ENCODE assay signal across 1 cellular context in the genomic region with DNA sequence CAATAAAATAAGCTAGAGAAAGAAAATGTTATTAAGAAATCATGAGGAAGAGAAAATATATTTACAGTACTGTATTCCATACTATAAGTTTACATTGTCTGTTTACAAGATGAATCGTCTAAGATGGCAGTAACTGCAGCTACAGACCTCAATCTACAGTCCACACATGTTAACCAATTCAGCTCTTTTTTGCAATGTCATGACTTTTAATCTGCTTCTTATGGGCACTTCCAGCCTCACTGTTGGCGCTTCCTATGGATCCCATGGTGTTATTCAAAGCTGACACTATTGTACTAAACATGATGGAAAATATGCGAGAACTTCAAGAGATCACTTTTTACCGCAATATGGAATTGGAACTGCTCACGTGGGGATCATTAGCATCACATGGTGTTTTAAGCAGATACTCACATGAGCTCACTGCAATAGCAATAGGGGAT.
TF ChIP-seq lines count a peak whose summit lies in the region.

No MANE protein-coding gene starts in this region.

TF ChIP-seq in K562, 482 proteins besides CTCF, POLR2A, EP300 and RAD21 (continued from another document and continues in another):
- TF ChIP-seq, protein P1, sequence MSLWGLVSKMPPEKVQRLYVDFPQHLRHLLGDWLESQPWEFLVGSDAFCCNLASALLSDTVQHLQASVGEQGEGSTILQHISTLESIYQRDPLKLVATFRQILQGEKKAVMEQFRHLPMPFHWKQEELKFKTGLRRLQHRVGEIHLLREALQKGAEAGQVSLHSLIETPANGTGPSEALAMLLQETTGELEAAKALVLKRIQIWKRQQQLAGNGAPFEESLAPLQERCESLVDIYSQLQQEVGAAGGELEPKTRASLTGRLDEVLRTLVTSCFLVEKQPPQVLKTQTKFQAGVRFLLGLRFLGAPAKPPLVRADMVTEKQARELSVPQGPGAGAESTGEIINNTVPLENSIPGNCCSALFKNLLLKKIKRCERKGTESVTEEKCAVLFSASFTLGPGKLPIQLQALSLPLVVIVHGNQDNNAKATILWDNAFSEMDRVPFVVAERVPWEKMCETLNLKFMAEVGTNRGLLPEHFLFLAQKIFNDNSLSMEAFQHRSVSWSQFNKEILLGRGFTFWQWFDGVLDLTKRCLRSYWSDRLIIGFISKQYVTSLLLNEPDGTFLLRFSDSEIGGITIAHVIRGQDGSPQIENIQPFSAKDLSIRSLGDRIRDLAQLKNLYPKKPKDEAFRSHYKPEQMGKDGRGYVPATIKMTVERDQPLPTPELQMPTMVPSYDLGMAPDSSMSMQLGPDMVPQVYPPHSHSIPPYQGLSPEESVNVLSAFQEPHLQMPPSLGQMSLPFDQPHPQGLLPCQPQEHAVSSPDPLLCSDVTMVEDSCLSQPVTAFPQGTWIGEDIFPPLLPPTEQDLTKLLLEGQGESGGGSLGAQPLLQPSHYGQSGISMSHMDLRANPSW (CRISPR knock-in tag; IDR thresholded peaks at IDR 0.05), result no peak
- TF ChIP-seq, protein P2, sequence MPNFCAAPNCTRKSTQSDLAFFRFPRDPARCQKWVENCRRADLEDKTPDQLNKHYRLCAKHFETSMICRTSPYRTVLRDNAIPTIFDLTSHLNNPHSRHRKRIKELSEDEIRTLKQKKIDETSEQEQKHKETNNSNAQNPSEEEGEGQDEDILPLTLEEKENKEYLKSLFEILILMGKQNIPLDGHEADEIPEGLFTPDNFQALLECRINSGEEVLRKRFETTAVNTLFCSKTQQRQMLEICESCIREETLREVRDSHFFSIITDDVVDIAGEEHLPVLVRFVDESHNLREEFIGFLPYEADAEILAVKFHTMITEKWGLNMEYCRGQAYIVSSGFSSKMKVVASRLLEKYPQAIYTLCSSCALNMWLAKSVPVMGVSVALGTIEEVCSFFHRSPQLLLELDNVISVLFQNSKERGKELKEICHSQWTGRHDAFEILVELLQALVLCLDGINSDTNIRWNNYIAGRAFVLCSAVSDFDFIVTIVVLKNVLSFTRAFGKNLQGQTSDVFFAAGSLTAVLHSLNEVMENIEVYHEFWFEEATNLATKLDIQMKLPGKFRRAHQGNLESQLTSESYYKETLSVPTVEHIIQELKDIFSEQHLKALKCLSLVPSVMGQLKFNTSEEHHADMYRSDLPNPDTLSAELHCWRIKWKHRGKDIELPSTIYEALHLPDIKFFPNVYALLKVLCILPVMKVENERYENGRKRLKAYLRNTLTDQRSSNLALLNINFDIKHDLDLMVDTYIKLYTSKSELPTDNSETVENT (CRISPR knock-in tag; IDR thresholded peaks at IDR 0.05), result no peak
- TF ChIP-seq, protein P3, sequence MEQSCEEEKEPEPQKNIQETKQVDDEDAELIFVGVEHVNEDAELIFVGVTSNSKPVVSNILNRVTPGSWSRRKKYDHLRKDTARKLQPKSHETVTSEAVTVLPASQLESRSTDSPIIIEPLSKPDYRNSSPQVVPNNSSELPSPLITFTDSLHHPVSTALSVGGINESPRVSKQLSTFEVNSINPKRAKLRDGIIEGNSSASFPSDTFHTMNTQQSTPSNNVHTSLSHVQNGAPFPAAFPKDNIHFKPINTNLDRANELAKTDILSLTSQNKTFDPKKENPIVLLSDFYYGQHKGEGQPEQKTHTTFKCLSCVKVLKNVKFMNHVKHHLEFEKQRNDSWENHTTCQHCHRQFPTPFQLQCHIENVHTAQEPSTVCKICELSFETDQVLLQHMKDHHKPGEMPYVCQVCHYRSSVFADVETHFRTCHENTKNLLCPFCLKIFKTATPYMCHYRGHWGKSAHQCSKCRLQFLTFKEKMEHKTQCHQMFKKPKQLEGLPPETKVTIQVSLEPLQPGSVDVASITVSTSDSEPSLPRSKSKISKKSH (CRISPR knock-in tag; IDR thresholded peaks at IDR 0.05), result no peak
- TF ChIP-seq MCM2 (IDR thresholded peaks at IDR 0.05; ENCODE audit: low read depth) (no peak), SMARCE1 (IDR thresholded peaks at IDR 0.05) (peak; percentile 78), ZNF586 (CRISPR knock-in tag; conservative IDR thresholded peaks at IDR 0.05) (no peak), ARID2 (IDR thresholded peaks at IDR 0.05) (no peak), HDAC2 (IDR thresholded peaks at IDR 0.05) (peak; percentile 60), ZNF146 (CRISPR knock-in tag; IDR thresholded peaks at IDR 0.05; ENCODE audit: unreplicated experiment) (no peak), CHCHD3 (CRISPR knock-in tag; IDR thresholded peaks at IDR 0.05) (no peak), E2F3 (CRISPR knock-in tag; IDR thresholded peaks at IDR 0.05) (no peak), ZNF431 (CRISPR knock-in tag; IDR thresholded peaks at IDR 0.05) (no peak), FOXA1 (IDR thresholded peaks at IDR 0.05; ENCODE audit: borderline replicate concordance) (no peak), SUPT5H (IDR thresholded peaks at IDR 0.05) (no peak), MCM7 (IDR thresholded peaks at IDR 0.05) (no peak), ZNF780A (CRISPR knock-in tag; IDR thresholded peaks at IDR 0.05) (no peak), PRPF4 (IDR thresholded peaks at IDR 0.05; ENCODE audit: insufficient read depth, low read depth, low read length, poor library complexity, severe bottlenecking) (no peak), KLF13 (tag; IDR thresholded peaks at IDR 0.05; ENCODE audit: borderline replicate concordance, low read depth) (no peak), DDX20 (tag; IDR thresholded peaks at IDR 0.05; ENCODE audit: low read depth) (no peak), MEIS2 (IDR thresholded peaks at IDR 0.05; ENCODE audit: partially characterized antibody) (peak; percentile 73), ARID1B (IDR thresholded peaks at IDR 0.05) (peak; percentile 94), LEF1 (IDR thresholded peaks at IDR 0.05) (peak; percentile 86), CHD4 (IDR thresholded peaks at IDR 0.05; ENCODE audit: insufficient read depth, insufficient replicate concordance, low read depth, low read length, poor library complexity, severe bottlenecking) (no peak), CEBPB (tag; IDR thresholded peaks at IDR 0.05) (peak; percentile 50), ZC3H8 (IDR thresholded peaks at IDR 0.05) (no peak), DPF2 (IDR thresholded peaks at IDR 0.05) (peak; percentile 95), ZNF79 (CRISPR knock-in tag; IDR thresholded peaks at IDR 0.05; ENCODE audit: low read depth) (no peak), HDAC3 (IDR thresholded peaks at IDR 0.05; ENCODE audit: borderline replicate concordance, partially characterized antibody) (peak; percentile 62), ZNF354B (CRISPR knock-in tag; IDR thresholded peaks at IDR 0.05) (no peak), NCOA2 (IDR thresholded peaks at IDR 0.05; ENCODE audit: partially characterized antibody in 2 of 2) (peak in 1 of 2 experiments; percentile 7), FOXM1 (IDR thresholded peaks at IDR 0.05; ENCODE audit: low read depth) (peak; percentile 67; the same call in 1 of the 2 replicates), FOXM1 (CRISPR knock-in tag; IDR thresholded peaks at IDR 0.05; ENCODE audit: low read depth) (no peak), SMC3 (conservative IDR thresholded peaks at IDR 0.05; ENCODE audit: insufficient read depth, low read depth, low read length) (no peak), SPI1 (IDR thresholded peaks at IDR 0.05; ENCODE audit: borderline replicate concordance, low read depth, low read length) (no peak), ZNF696 (CRISPR knock-in tag; conservative IDR thresholded peaks at IDR 0.05) (no peak), ZZZ3 (IDR thresholded peaks at IDR 0.05) (no peak), HMGN3 (IDR thresholded peaks at IDR 0.05; ENCODE audit: borderline replicate concordance, extremely low read depth, insufficient read length, low read depth, low read length) (no peak), TBP (optimal IDR thresholded peaks at IDR 0.05; ENCODE audit: low read depth, low read length) (no peak), NFE2 (IDR thresholded peaks at IDR 0.05; ENCODE audit: low read depth) (peak; percentile 97), NCOR1 (IDR thresholded peaks at IDR 0.05) (peak; percentile 79), NCOA6 (IDR thresholded peaks at IDR 0.05) (0 out of 2 replicates have a peak, but pooled peaks have one; percentile 19), RBM34 (IDR thresholded peaks at IDR 0.05; ENCODE audit: borderline replicate concordance, insufficient read depth, low read length) (no peak), RBM22 (IDR thresholded peaks at IDR 0.05; ENCODE audit: low read depth, low read length, poor library complexity, severe bottlenecking) (no peak), RFX1 (IDR thresholded peaks at IDR 0.05) (no peak), HNRNPK (IDR thresholded peaks at IDR 0.05; ENCODE audit: low read depth, low read length, poor library complexity, severe bottlenecking) (no peak), ARHGAP35 (IDR thresholded peaks at IDR 0.05; ENCODE audit: partially characterized antibody) (no peak)
- TF ChIP-seq, protein P4, sequence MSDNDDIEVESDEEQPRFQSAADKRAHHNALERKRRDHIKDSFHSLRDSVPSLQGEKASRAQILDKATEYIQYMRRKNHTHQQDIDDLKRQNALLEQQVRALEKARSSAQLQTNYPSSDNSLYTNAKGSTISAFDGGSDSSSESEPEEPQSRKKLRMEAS (CRISPR knock-in tag; IDR thresholded peaks at IDR 0.05), result no peak
- TF ChIP-seq, protein P5, sequence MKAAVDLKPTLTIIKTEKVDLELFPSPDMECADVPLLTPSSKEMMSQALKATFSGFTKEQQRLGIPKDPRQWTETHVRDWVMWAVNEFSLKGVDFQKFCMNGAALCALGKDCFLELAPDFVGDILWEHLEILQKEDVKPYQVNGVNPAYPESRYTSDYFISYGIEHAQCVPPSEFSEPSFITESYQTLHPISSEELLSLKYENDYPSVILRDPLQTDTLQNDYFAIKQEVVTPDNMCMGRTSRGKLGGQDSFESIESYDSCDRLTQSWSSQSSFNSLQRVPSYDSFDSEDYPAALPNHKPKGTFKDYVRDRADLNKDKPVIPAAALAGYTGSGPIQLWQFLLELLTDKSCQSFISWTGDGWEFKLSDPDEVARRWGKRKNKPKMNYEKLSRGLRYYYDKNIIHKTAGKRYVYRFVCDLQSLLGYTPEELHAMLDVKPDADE (conservative IDR thresholded peaks at IDR 0.05; ENCODE audit: control insufficient read depth, low read depth, low read length), result no peak
- TF ChIP-seq, protein P6, sequence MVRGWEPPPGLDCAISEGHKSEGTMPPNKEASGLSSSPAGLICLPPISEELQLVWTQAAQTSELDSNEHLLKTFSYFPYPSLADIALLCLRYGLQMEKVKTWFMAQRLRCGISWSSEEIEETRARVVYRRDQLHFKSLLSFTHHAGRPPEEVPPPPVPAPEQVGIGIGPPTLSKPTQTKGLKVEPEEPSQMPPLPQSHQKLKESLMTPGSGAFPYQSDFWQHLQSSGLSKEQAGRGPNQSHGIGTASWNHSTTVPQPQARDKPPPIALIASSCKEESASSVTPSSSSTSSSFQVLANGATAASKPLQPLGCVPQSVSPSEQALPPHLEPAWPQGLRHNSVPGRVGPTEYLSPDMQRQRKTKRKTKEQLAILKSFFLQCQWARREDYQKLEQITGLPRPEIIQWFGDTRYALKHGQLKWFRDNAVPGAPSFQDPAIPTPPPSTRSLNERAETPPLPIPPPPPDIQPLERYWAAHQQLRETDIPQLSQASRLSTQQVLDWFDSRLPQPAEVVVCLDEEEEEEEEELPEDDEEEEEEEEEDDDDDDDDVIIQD (CRISPR knock-in tag; IDR thresholded peaks at IDR 0.05), result no peak
- TF ChIP-seq, protein P7, sequence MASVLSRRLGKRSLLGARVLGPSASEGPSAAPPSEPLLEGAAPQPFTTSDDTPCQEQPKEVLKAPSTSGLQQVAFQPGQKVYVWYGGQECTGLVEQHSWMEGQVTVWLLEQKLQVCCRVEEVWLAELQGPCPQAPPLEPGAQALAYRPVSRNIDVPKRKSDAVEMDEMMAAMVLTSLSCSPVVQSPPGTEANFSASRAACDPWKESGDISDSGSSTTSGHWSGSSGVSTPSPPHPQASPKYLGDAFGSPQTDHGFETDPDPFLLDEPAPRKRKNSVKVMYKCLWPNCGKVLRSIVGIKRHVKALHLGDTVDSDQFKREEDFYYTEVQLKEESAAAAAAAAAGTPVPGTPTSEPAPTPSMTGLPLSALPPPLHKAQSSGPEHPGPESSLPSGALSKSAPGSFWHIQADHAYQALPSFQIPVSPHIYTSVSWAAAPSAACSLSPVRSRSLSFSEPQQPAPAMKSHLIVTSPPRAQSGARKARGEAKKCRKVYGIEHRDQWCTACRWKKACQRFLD (CRISPR knock-in tag; IDR thresholded peaks at IDR 0.05), result peak; percentile 69; the same call in 1 of the 2 replicates
- TF ChIP-seq, protein P8, sequence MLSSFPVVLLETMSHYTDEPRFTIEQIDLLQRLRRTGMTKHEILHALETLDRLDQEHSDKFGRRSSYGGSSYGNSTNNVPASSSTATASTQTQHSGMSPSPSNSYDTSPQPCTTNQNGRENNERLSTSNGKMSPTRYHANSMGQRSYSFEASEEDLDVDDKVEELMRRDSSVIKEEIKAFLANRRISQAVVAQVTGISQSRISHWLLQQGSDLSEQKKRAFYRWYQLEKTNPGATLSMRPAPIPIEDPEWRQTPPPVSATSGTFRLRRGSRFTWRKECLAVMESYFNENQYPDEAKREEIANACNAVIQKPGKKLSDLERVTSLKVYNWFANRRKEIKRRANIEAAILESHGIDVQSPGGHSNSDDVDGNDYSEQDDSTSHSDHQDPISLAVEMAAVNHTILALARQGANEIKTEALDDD (IDR thresholded peaks at IDR 0.05), result peak; percentile 82
- TF ChIP-seq, protein P9, sequence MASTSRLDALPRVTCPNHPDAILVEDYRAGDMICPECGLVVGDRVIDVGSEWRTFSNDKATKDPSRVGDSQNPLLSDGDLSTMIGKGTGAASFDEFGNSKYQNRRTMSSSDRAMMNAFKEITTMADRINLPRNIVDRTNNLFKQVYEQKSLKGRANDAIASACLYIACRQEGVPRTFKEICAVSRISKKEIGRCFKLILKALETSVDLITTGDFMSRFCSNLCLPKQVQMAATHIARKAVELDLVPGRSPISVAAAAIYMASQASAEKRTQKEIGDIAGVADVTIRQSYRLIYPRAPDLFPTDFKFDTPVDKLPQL (IDR thresholded peaks at IDR 0.05; ENCODE audit: extremely low read depth, insufficient read length), result no peak
- TF ChIP-seq, protein P10, sequence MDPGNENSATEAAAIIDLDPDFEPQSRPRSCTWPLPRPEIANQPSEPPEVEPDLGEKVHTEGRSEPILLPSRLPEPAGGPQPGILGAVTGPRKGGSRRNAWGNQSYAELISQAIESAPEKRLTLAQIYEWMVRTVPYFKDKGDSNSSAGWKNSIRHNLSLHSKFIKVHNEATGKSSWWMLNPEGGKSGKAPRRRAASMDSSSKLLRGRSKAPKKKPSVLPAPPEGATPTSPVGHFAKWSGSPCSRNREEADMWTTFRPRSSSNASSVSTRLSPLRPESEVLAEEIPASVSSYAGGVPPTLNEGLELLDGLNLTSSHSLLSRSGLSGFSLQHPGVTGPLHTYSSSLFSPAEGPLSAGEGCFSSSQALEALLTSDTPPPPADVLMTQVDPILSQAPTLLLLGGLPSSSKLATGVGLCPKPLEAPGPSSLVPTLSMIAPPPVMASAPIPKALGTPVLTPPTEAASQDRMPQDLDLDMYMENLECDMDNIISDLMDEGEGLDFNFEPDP (CRISPR knock-in tag; IDR thresholded peaks at IDR 0.05), result no peak
- TF ChIP-seq, protein P11, sequence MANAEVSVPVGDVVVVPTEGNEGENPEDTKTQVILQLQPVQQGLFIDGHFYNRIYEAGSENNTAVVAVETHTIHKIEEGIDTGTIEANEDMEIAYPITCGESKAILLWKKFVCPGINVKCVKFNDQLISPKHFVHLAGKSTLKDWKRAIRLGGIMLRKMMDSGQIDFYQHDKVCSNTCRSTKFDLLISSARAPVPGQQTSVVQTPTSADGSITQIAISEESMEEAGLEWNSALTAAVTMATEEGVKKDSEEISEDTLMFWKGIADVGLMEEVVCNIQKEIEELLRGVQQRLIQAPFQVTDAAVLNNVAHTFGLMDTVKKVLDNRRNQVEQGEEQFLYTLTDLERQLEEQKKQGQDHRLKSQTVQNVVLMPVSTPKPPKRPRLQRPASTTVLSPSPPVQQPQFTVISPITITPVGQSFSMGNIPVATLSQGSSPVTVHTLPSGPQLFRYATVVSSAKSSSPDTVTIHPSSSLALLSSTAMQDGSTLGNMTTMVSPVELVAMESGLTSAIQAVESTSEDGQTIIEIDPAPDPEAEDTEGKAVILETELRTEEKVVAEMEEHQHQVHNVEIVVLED (CRISPR knock-in tag; IDR thresholded peaks at IDR 0.05), result no peak
